1 cellular context compared by ENCODE assay signal in genomic region chr9:137459147-137459600, GRCh38.
TF ChIP-seq lines count a peak whose summit lies in the region.

Gene NSMF, minus strand, starts transcription at chr9:137459334. Its CDS starts 232 bp downstream, at chr9:137459102.

TF ChIP-seq in GM12878, 131 proteins besides CTCF, POLR2A, EP300 and RAD21 (continued from another document and continues in another):
- no peak for TF ChIP-seq IRF5 (IDR thresholded peaks at IDR 0.05; ENCODE audit: borderline replicate concordance)
- TF ChIP-seq, protein P1, sequence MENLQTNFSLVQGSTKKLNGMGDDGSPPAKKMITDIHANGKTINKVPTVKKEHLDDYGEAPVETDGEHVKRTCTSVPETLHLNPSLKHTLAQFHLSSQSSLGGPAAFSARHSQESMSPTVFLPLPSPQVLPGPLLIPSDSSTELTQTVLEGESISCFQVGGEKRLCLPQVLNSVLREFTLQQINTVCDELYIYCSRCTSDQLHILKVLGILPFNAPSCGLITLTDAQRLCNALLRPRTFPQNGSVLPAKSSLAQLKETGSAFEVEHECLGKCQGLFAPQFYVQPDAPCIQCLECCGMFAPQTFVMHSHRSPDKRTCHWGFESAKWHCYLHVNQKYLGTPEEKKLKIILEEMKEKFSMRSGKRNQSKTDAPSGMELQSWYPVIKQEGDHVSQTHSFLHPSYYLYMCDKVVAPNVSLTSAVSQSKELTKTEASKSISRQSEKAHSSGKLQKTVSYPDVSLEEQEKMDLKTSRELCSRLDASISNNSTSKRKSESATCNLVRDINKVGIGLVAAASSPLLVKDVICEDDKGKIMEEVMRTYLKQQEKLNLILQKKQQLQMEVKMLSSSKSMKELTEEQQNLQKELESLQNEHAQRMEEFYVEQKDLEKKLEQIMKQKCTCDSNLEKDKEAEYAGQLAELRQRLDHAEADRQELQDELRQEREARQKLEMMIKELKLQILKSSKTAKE (IDR thresholded peaks at IDR 0.05; ENCODE audit: low read depth, poor library complexity, severe bottlenecking) = no peak
- TF ChIP-seq GABPA (IDR thresholded peaks at IDR 0.05; ENCODE audit: low read depth) = no peak
- no peak for TF ChIP-seq BCL3 (IDR thresholded peaks at IDR 0.05; ENCODE audit: borderline replicate concordance, insufficient read depth, low read depth, low read length, poor library complexity, severe bottlenecking)
- no peak for TF ChIP-seq HDAC6 (IDR thresholded peaks at IDR 0.05; ENCODE audit: unreplicated experiment)
- no peak for TF ChIP-seq ZSCAN29 (IDR thresholded peaks at IDR 0.05)
- no peak for TF ChIP-seq E4F1 (IDR thresholded peaks at IDR 0.05; ENCODE audit: borderline replicate concordance, partially characterized antibody)
- 0 out of 2 replicates have a peak, but pooled peaks have one; percentile 53 for TF ChIP-seq RB1 (IDR thresholded peaks at IDR 0.05; ENCODE audit: borderline replicate concordance)
- no peak for TF ChIP-seq POU2F2 (IDR thresholded peaks at IDR 0.05; ENCODE audit: borderline replicate concordance, low read depth, low read length)
- no peak for TF ChIP-seq CHD1 (IDR thresholded peaks at IDR 0.05; ENCODE audit: low read depth, low read length)
- TF ChIP-seq, protein P2, sequence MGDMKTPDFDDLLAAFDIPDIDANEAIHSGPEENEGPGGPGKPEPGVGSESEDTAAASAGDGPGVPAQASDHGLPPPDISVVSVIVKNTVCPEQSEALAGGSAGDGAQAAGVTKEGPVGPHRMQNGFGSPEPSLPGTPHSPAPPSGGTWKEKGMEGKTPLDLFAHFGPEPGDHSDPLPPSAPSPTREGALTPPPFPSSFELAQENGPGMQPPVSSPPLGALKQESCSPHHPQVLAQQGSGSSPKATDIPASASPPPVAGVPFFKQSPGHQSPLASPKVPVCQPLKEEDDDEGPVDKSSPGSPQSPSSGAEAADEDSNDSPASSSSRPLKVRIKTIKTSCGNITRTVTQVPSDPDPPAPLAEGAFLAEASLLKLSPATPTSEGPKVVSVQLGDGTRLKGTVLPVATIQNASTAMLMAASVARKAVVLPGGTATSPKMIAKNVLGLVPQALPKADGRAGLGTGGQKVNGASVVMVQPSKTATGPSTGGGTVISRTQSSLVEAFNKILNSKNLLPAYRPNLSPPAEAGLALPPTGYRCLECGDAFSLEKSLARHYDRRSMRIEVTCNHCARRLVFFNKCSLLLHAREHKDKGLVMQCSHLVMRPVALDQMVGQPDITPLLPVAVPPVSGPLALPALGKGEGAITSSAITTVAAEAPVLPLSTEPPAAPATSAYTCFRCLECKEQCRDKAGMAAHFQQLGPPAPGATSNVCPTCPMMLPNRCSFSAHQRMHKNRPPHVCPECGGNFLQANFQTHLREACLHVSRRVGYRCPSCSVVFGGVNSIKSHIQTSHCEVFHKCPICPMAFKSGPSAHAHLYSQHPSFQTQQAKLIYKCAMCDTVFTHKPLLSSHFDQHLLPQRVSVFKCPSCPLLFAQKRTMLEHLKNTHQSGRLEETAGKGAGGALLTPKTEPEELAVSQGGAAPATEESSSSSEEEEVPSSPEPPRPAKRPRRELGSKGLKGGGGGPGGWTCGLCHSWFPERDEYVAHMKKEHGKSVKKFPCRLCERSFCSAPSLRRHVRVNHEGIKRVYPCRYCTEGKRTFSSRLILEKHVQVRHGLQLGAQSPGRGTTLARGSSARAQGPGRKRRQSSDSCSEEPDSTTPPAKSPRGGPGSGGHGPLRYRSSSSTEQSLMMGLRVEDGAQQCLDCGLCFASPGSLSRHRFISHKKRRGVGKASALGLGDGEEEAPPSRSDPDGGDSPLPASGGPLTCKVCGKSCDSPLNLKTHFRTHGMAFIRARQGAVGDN (IDR thresholded peaks at IDR 0.05) = 0 out of 2 replicates have a peak, but pooled peaks have one; percentile 32
- TF ChIP-seq BACH1 (IDR thresholded peaks at IDR 0.05; ENCODE audit: borderline replicate concordance) = peak; percentile 85
- TF ChIP-seq JUND (IDR thresholded peaks at IDR 0.05; ENCODE audit: low read depth, low read length) = no peak
- no peak for TF ChIP-seq TCF12 (IDR thresholded peaks at IDR 0.05; ENCODE audit: low read depth, low read length)
- no peak for TF ChIP-seq CHD4 (IDR thresholded peaks at IDR 0.05)
- no peak for TF ChIP-seq SRF (IDR thresholded peaks at IDR 0.05; ENCODE audit: low read depth in 2 of 2, low read length in 2 of 2)
- no peak for TF ChIP-seq EGR1 (IDR thresholded peaks at IDR 0.05; ENCODE audit: borderline replicate concordance in 1 of 2, low read depth in 2 of 2, low read length in 2 of 2)
- TF ChIP-seq ZZZ3 (IDR thresholded peaks at IDR 0.05; ENCODE audit: control insufficient read depth, insufficient read length, low read depth) = no peak
- no peak for TF ChIP-seq RUNX3 (IDR thresholded peaks at IDR 0.05; ENCODE audit: low read length)
- 0 out of 2 replicates have a peak, but pooled peaks have one; percentile 25 for TF ChIP-seq IRF3 (IDR thresholded peaks at IDR 0.05)
- peak; percentile 39; the same call in 1 of the 2 replicates for TF ChIP-seq POLR2AphosphoS5 (IDR thresholded peaks at IDR 0.05; ENCODE audit: low read length)
- no peak for TF ChIP-seq TCF3 (IDR thresholded peaks at IDR 0.05; ENCODE audit: borderline replicate concordance, insufficient read depth, low read depth, low read length)
- TF ChIP-seq, protein P3, sequence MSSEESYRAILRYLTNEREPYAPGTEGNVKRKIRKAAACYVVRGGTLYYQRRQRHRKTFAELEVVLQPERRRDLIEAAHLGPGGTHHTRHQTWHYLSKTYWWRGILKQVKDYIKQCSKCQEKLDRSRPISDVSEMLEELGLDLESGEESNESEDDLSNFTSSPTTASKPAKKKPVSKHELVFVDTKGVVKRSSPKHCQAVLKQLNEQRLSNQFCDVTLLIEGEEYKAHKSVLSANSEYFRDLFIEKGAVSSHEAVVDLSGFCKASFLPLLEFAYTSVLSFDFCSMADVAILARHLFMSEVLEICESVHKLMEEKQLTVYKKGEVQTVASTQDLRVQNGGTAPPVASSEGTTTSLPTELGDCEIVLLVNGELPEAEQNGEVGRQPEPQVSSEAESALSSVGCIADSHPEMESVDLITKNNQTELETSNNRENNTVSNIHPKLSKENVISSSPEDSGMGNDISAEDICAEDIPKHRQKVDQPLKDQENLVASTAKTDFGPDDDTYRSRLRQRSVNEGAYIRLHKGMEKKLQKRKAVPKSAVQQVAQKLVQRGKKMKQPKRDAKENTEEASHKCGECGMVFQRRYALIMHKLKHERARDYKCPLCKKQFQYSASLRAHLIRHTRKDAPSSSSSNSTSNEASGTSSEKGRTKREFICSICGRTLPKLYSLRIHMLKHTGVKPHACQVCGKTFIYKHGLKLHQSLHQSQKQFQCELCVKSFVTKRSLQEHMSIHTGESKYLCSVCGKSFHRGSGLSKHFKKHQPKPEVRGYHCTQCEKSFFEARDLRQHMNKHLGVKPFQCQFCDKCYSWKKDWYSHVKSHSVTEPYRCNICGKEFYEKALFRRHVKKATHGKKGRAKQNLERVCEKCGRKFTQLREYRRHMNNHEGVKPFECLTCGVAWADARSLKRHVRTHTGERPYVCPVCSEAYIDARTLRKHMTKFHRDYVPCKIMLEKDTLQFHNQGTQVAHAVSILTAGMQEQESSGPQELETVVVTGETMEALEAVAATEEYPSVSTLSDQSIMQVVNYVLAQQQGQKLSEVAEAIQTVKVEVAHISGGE (CRISPR knock-in tag; IDR thresholded peaks at IDR 0.05) = no peak
- TF ChIP-seq, protein P4, sequence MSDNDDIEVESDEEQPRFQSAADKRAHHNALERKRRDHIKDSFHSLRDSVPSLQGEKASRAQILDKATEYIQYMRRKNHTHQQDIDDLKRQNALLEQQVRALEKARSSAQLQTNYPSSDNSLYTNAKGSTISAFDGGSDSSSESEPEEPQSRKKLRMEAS (IDR thresholded peaks at IDR 0.05; ENCODE audit: low read depth, low read length) = 0 out of 2 replicates have a peak, but pooled peaks have one; percentile 11
- TF ChIP-seq RFX5 (IDR thresholded peaks at IDR 0.05; ENCODE audit: low read depth, low read length) = peak; percentile 22; the same call in 1 of the 2 replicates
- 0 out of 2 replicates have a peak, but pooled peaks have one; percentile 37 for TF ChIP-seq CHD2 (IDR thresholded peaks at IDR 0.05; ENCODE audit: borderline replicate concordance, low read depth, low read length)
- no peak for TF ChIP-seq RAD51 (IDR thresholded peaks at IDR 0.05)
- peak; percentile 91 for TF ChIP-seq CREB1 (IDR thresholded peaks at IDR 0.05; ENCODE audit: low read depth)
- no peak for TF ChIP-seq MYB (IDR thresholded peaks at IDR 0.05; ENCODE audit: borderline replicate concordance, low read depth, low read length)
- peak; percentile 55 for TF ChIP-seq MXI1 (IDR thresholded peaks at IDR 0.05; ENCODE audit: low read depth, low read length)
- TF ChIP-seq, protein P5, sequence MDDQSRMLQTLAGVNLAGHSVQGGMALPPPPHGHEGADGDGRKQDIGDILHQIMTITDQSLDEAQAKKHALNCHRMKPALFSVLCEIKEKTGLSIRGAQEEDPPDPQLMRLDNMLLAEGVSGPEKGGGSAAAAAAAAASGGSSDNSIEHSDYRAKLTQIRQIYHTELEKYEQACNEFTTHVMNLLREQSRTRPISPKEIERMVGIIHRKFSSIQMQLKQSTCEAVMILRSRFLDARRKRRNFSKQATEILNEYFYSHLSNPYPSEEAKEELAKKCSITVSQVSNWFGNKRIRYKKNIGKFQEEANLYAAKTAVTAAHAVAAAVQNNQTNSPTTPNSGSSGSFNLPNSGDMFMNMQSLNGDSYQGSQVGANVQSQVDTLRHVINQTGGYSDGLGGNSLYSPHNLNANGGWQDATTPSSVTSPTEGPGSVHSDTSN (IDR thresholded peaks at IDR 0.05; ENCODE audit: insufficient replicate concordance, low read depth, low read length) = no peak
- TF ChIP-seq, protein P6, sequence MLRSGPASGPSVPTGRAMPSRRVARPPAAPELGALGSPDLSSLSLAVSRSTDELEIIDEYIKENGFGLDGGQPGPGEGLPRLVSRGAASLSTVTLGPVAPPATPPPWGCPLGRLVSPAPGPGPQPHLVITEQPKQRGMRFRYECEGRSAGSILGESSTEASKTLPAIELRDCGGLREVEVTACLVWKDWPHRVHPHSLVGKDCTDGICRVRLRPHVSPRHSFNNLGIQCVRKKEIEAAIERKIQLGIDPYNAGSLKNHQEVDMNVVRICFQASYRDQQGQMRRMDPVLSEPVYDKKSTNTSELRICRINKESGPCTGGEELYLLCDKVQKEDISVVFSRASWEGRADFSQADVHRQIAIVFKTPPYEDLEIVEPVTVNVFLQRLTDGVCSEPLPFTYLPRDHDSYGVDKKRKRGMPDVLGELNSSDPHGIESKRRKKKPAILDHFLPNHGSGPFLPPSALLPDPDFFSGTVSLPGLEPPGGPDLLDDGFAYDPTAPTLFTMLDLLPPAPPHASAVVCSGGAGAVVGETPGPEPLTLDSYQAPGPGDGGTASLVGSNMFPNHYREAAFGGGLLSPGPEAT (IDR thresholded peaks at IDR 0.05; ENCODE audit: low read depth) = no peak
- TF ChIP-seq YBX1 (IDR thresholded peaks at IDR 0.05) = no peak
- TF ChIP-seq FOXK2 (IDR thresholded peaks at IDR 0.05) = no peak
- TF ChIP-seq SMARCA5 (IDR thresholded peaks at IDR 0.05) = peak; percentile 70; the same call in 1 of the 2 replicates
- no peak for TF ChIP-seq SPI1 (IDR thresholded peaks at IDR 0.05; ENCODE audit: borderline replicate concordance, insufficient read depth, low read depth, low read length)
- TF ChIP-seq CEBPB (IDR thresholded peaks at IDR 0.05; ENCODE audit: borderline replicate concordance in 1 of 2, low read depth in 2 of 2, low read length in 2 of 2) = no peak
- no peak for TF ChIP-seq RBBP5 (conservative IDR thresholded peaks at IDR 0.05)
- no peak for TF ChIP-seq RELA (IDR thresholded peaks at IDR 0.05; ENCODE audit: borderline replicate concordance, partially characterized antibody)
